ENCODE assay signal across 1 cellular context in the genomic region with DNA sequence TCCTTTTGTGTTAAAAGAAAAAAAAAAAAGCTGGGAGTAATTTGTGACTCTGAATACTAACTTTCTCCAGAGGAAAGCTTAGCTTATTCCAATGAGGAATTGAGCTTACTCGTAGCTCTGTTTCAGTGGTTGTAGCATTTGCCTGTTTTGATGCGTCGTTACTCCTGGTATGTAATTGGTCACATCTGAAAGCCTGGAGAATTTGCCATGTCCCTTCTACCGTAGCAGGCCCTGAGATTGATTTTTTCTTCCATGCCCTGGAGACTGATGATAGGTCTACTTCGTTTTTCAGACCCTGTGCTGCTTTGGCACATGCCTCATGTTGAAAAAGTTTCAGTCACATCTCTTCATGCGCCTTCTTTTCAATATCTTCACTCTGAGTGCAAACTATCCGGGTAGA.
TF ChIP-seq lines count a peak whose summit lies in the region.

No MANE protein-coding gene starts in this region.

TF ChIP-seq in HepG2, 621 proteins besides CTCF, POLR2A, EP300 and RAD21:
- TF ChIP-seq, protein P1, sequence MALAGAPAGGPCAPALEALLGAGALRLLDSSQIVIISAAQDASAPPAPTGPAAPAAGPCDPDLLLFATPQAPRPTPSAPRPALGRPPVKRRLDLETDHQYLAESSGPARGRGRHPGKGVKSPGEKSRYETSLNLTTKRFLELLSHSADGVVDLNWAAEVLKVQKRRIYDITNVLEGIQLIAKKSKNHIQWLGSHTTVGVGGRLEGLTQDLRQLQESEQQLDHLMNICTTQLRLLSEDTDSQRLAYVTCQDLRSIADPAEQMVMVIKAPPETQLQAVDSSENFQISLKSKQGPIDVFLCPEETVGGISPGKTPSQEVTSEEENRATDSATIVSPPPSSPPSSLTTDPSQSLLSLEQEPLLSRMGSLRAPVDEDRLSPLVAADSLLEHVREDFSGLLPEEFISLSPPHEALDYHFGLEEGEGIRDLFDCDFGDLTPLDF (CRISPR knock-in tag; IDR thresholded peaks at IDR 0.05), result no peak
- TF ChIP-seq ZNF510 (CRISPR knock-in tag; IDR thresholded peaks at IDR 0.05; ENCODE audit: low read depth) (no peak), U2AF1 (optimal IDR thresholded peaks at IDR 0.05; ENCODE audit: low read depth, low read length) (no peak), SALL2 (CRISPR knock-in tag; IDR thresholded peaks at IDR 0.05) (no peak), ZNF256 (CRISPR knock-in tag; conservative IDR thresholded peaks at IDR 0.05) (no peak), ZNF629 (CRISPR knock-in tag; conservative IDR thresholded peaks at IDR 0.05) (no peak), ZNF83 (CRISPR knock-in tag; IDR thresholded peaks at IDR 0.05; ENCODE audit: borderline replicate concordance) (no peak), DNMT3B (CRISPR knock-in tag; conservative IDR thresholded peaks at IDR 0.05) (no peak), PRPF4 (IDR thresholded peaks at IDR 0.05; ENCODE audit: low read depth, low read length, poor library complexity, severe bottlenecking) (no peak), EEA1 (CRISPR knock-in tag; IDR thresholded peaks at IDR 0.05; ENCODE audit: borderline replicate concordance) (no peak), FOXJ3 (CRISPR knock-in tag; IDR thresholded peaks at IDR 0.05; ENCODE audit: borderline replicate concordance) (no peak), PHF5A (CRISPR knock-in tag; IDR thresholded peaks at IDR 0.05; ENCODE audit: low read depth, unreplicated experiment) (no peak), HOXD1 (CRISPR knock-in tag; IDR thresholded peaks at IDR 0.05) (no peak), FOXK2 (IDR thresholded peaks at IDR 0.05) (no peak), SETDB1 (CRISPR knock-in tag; IDR thresholded peaks at IDR 0.05; ENCODE audit: borderline replicate concordance) (no peak), BRCA1 (CRISPR knock-in tag; IDR thresholded peaks at IDR 0.05) (no peak)
- TF ChIP-seq, protein P2, sequence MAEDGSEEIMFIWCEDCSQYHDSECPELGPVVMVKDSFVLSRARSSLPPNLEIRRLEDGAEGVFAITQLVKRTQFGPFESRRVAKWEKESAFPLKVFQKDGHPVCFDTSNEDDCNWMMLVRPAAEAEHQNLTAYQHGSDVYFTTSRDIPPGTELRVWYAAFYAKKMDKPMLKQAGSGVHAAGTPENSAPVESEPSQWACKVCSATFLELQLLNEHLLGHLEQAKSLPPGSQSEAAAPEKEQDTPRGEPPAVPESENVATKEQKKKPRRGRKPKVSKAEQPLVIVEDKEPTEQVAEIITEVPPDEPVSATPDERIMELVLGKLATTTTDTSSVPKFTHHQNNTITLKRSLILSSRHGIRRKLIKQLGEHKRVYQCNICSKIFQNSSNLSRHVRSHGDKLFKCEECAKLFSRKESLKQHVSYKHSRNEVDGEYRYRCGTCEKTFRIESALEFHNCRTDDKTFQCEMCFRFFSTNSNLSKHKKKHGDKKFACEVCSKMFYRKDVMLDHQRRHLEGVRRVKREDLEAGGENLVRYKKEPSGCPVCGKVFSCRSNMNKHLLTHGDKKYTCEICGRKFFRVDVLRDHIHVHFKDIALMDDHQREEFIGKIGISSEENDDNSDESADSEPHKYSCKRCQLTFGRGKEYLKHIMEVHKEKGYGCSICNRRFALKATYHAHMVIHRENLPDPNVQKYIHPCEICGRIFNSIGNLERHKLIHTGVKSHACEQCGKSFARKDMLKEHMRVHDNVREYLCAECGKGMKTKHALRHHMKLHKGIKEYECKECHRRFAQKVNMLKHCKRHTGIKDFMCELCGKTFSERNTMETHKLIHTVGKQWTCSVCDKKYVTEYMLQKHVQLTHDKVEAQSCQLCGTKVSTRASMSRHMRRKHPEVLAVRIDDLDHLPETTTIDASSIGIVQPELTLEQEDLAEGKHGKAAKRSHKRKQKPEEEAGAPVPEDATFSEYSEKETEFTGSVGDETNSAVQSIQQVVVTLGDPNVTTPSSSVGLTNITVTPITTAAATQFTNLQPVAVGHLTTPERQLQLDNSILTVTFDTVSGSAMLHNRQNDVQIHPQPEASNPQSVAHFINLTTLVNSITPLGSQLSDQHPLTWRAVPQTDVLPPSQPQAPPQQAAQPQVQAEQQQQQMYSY (CRISPR knock-in tag; IDR thresholded peaks at IDR 0.05), result no peak
- TF ChIP-seq, protein P3, sequence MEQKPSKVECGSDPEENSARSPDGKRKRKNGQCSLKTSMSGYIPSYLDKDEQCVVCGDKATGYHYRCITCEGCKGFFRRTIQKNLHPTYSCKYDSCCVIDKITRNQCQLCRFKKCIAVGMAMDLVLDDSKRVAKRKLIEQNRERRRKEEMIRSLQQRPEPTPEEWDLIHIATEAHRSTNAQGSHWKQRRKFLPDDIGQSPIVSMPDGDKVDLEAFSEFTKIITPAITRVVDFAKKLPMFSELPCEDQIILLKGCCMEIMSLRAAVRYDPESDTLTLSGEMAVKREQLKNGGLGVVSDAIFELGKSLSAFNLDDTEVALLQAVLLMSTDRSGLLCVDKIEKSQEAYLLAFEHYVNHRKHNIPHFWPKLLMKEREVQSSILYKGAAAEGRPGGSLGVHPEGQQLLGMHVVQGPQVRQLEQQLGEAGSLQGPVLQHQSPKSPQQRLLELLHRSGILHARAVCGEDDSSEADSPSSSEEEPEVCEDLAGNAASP (CRISPR knock-in tag; IDR thresholded peaks at IDR 0.05; ENCODE audit: borderline replicate concordance), result no peak
- TF ChIP-seq, protein P4, sequence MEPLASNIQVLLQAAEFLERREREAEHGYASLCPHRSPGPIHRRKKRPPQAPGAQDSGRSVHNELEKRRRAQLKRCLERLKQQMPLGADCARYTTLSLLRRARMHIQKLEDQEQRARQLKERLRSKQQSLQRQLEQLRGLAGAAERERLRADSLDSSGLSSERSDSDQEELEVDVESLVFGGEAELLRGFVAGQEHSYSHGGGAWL (CRISPR knock-in tag; IDR thresholded peaks at IDR 0.05), result no peak
TF ChIP-seq in HepG2: peak in this region for 0.
